In genomic region chr12:52878507-52879393, GRCh38 we compare ENCODE assay signal across 10 cellular contexts. TPM values are rescaled to one million over a fixed set of nuclear protein-coding genes. Genes with fewer than 3 reads are reported as not detected.
DNase-seq lines count a peak whose midpoint lies in the region; ATAC-seq and TF ChIP-seq lines count a peak whose summit lies in the region.
"Had no signal": no experiment of that assay in that cellular context is flagged by ENCODE, and none has a peak within 500 bp of the region (broad histone marks: within the 10 kb centered on the region; RNA-seq: fewer than 3 reads in every experiment).

No MANE protein-coding gene starts in this region.

- peaks cover 4% of the 10 kb centered on the region; the same call in 1 of the 2 replicates for H3K4me1 ChIP-seq in BE2C
- H3K4me1 ChIP-seq in neural progenitor cell: peaks cover 12% of the 10 kb centered on the region

- H3F3A ChIP-seq in neural progenitor cell (ENCODE audit: low read depth): no peaks in the 10 kb centered on the region

- peaks cover 33% of the 10 kb centered on the region for H3K4me1 Mint-ChIP-seq in dendritic cell treated with granulocyte-macrophage colony-stimulating factor and Interleukin-4, amounts not matched to agents 40 ng/mL and 50 ng/mL, for 4 days (ENCODE audit: low read depth)
- H3K4me1 Mint-ChIP-seq in neural progenitor cell (peaks cover 14% of the 10 kb centered on the region), T-cell (peaks cover 14 to 21% (median 16%) of the 10 kb centered on the region in 3 donors)

- H3K36me3 Mint-ChIP-seq in dendritic cell treated with granulocyte-macrophage colony-stimulating factor and Interleukin-4, amounts not matched to agents 40 ng/mL and 50 ng/mL, for 4 days (ENCODE audit: low read depth): no peaks in the 10 kb centered on the region
- H3K36me3 Mint-ChIP-seq in neural progenitor cell: no peaks in the 10 kb centered on the region
- H3K36me3 Mint-ChIP-seq in T-cell: no peaks in the 10 kb centered on the region

- intact Hi-C loops in dendritic cell treated with granulocyte-macrophage colony-stimulating factor and Interleukin-4, amounts not matched to agents 40 ng/mL and 50 ng/mL, for 4 days (cut with micrococcal nuclease): loop anchor here (1.0 kb wide), 1 partner anchor 506 kb away; no protein-coding TSS in a partner anchor

- H3K27me3 Mint-ChIP-seq in dendritic cell treated with granulocyte-macrophage colony-stimulating factor and Interleukin-4, amounts not matched to agents 40 ng/mL and 50 ng/mL, for 4 days: peaks cover 22% of the 10 kb centered on the region
- H3K27me3 Mint-ChIP-seq in neural progenitor cell (ENCODE audit: insufficient read depth, low read depth) (peaks cover 16% of the 10 kb centered on the region), T-cell (peaks cover 3 to 11% of the 10 kb centered on the region in 2 donors)

- peak overlapping the region; percentile 74 for H3K4me2 ChIP-seq in neural progenitor cell

- no peaks in the 10 kb centered on the region for H4K20me1 ChIP-seq in neural progenitor cell (ENCODE audit: low read depth)

- H3K27ac Mint-ChIP-seq in dendritic cell treated with granulocyte-macrophage colony-stimulating factor and Interleukin-4, amounts not matched to agents 40 ng/mL and 50 ng/mL, for 4 days: peak overlapping the region; percentile 67
- H3K27ac Mint-ChIP-seq in neural progenitor cell (no peak overlapping the region), T-cell (no peak overlapping the region)

- H3K9me3 Mint-ChIP-seq in dendritic cell treated with granulocyte-macrophage colony-stimulating factor and Interleukin-4, amounts not matched to agents 40 ng/mL and 50 ng/mL, for 4 days: no peaks in the 10 kb centered on the region
- H3K9me3 Mint-ChIP-seq in neural progenitor cell (no peaks in the 10 kb centered on the region), T-cell (no peaks in the 10 kb centered on the region)

- H3K36me3 ChIP-seq in BE2C (no peaks in the 10 kb centered on the region), neural progenitor cell (no peaks in the 10 kb centered on the region)

- H2AFZ ChIP-seq in neural progenitor cell (replicated peaks): peak overlapping the region; percentile 74

- H3K9ac ChIP-seq in neural progenitor cell: no peak overlapping the region

- no peak for TF ChIP-seq CTCF in BE2C (IDR thresholded peaks at IDR 0.05; ENCODE audit: low read depth, low read length)
- TF ChIP-seq CTCF in neural progenitor cell (IDR thresholded peaks at IDR 0.05): no peak

- ATAC-seq in T-cell (replicated peaks in 1 of 4): no peak
- no peak for ATAC-seq in GM21528 (IDR thresholded peaks at IDR 0.05; ENCODE audit: low FRiP score, unreplicated experiment)
- no peak for ATAC-seq in GM19035 (IDR thresholded peaks at IDR 0.05; ENCODE audit: unreplicated experiment)

- H3K79me2 ChIP-seq in neural progenitor cell (ENCODE audit: low read depth): no peaks in the 10 kb centered on the region

- H3K27me3 ChIP-seq in BE2C (peaks cover 3% of the 10 kb centered on the region), neural progenitor cell (peaks cover 14% of the 10 kb centered on the region)

- DNase-seq in BE2C (no peak), NCI-H2171 (lab: John Stamatoyannopoulos, UW) (peak; percentile 71), neural progenitor cell (ENCODE audit: low spot score) (no peak), T-cell (no peak), NCI-H1105 treated with DMSO at 0.1 percent for 48 hours (lab: John Stamatoyannopoulos, UW) (no peak)

- H3K27ac ChIP-seq in neural progenitor cell: no peak overlapping the region
- H3K27ac ChIP-seq: C4-2B had no signal

- CTCF ChIA-PET in T-cell (lab: Charles Lee): interaction anchor here (0.6 to 5.0 kb wide), 22 partner anchors 8 to 721 kb away, joined by 3 to 45 read pairs (median 7); no protein-coding TSS in a partner anchor

- POLR2A ChIA-PET in T-cell (lab: Charles Lee): interaction anchor here (0.6 kb wide), 2 partner anchors 9 to 1009 kb away, joined by 3 to 4 read pairs; no protein-coding TSS in a partner anchor

- peak overlapping the region; percentile 22 for H3K4me3 ChIP-seq in BE2C (ENCODE audit: low read depth, low read length)
- peak overlapping the region; percentile 31 for H3K4me3 ChIP-seq in neural progenitor cell

- H3K9me3 ChIP-seq in BE2C (no peaks in the 10 kb centered on the region), neural progenitor cell (ENCODE audit: low read depth) (no peaks in the 10 kb centered on the region)

- H3K4me3 Mint-ChIP-seq in dendritic cell treated with granulocyte-macrophage colony-stimulating factor and Interleukin-4, amounts not matched to agents 40 ng/mL and 50 ng/mL, for 4 days: no peak overlapping the region
- no peak overlapping the region for H3K4me3 Mint-ChIP-seq in neural progenitor cell
- peak overlapping the region in 1 of 3 donors; percentile 32 for H3K4me3 Mint-ChIP-seq in T-cell

RNA-seq across cellular contexts. Expression of gene KRT8, which starts 26.1 kb away (rescaled TPM):
- 20.8 TPM for polyA plus RNA-seq in BE2C (2012; ENCODE audit: insufficient read depth, insufficient read length, low read depth)
- total RNA-seq in neural progenitor cell (ENCODE audit: low replicate concordance): 168 and 184 TPM in 2 replicates
- total RNA-seq in T-cell: 10 to 100 TPM in 2 of 5 donors, 1 to 10 TPM in 1, under 1 TPM in 2; 0.42 to 13.3 (median 8.0) TPM

RNA-seq across cellular contexts. Expression of gene KRT78, which starts 30.0 kb away (rescaled TPM):
- polyA plus RNA-seq in BE2C (2012; ENCODE audit: insufficient read depth, insufficient read length, low read depth): not detected
- total RNA-seq in neural progenitor cell (ENCODE audit: low replicate concordance): not detected in 2 replicates
- not detected for total RNA-seq in T-cell
- total RNA-seq: left colon had no signal

RNA-seq across cellular contexts. Expression of gene KRT79, which starts 44.6 kb away (rescaled TPM):
- polyA plus RNA-seq in BE2C (2012; ENCODE audit: insufficient read depth, insufficient read length, low read depth): not detected
- not detected in 2 replicates for total RNA-seq in neural progenitor cell (ENCODE audit: low replicate concordance)
- under 1 TPM in 1 of 5 donors, not detected in 4; 0.28 TPM for total RNA-seq in T-cell
- total RNA-seq: left colon had no signal

Comparison
In these comparisons a context has a peak if more than half of its experiments do, and no peak if none do; other contexts are left out.
1. RNA of gene KRT8, which starts 26.1 kb away (total RNA-seq): 168 to 184 TPM in neural progenitor cell; 0.42 to 13.3 TPM in T-cell; every median in the first group is over 10 times any median in the second.